ENCODE assay signal across 24 cellular contexts in genomic region chr9:88721528-88722279, GRCh38.
DNase-seq lines count a peak whose midpoint lies in the region; ATAC-seq, FAIRE-seq and TF ChIP-seq lines count a peak whose summit lies in the region.
"Had no signal": no experiment of that assay in that cellular context is flagged by ENCODE, and none has a peak within 500 bp of the region (broad histone marks: within the 10 kb centered on the region; RNA-seq: fewer than 3 reads in every experiment).

No MANE protein-coding gene starts in this region.

- TF ChIP-seq CTCF in K562 (IDR thresholded peaks at IDR 0.05 in 2 of 3, conservative IDR thresholded peaks at IDR 0.05 in 1 of 3; ENCODE audit: insufficient read depth in 2 of 3, low read depth in 1 of 3, low read length in 3 of 3) (no peak), osteoblast (IDR thresholded peaks at IDR 0.05; ENCODE audit: extremely low read depth, low read depth, low read length) (no peak), left lung (IDR thresholded peaks at IDR 0.05) (no peak)

- H2AFZ ChIP-seq in K562 (ENCODE audit: low read depth, low read length): no peak overlapping the region
- H2AFZ ChIP-seq in osteoblast (ENCODE audit: low read length): no peak overlapping the region

- no peak for TF ChIP-seq EP300 in K562 (IDR thresholded peaks at IDR 0.05; ENCODE audit: low read length)

- H3K4me1 ChIP-seq in K562 (replicated peaks in 1 of 2; ENCODE audit: control insufficient read depth in 2 of 2, insufficient read depth in 2 of 2, low read length in 2 of 2): no peaks in the 10 kb centered on the region
- peaks cover 16% of the 10 kb centered on the region for H3K4me1 ChIP-seq in osteoblast (ENCODE audit: insufficient read depth, low read length)
- no peaks in the 10 kb centered on the region for H3K4me1 ChIP-seq in left lung

- no peaks in the 10 kb centered on the region for H3K9me1 ChIP-seq in K562 (ENCODE audit: control insufficient read depth, insufficient read depth, low read length)

- H3K36me3 ChIP-seq in K562 (ENCODE audit: control insufficient read depth, insufficient read depth, low read length) (no peaks in the 10 kb centered on the region), osteoblast (ENCODE audit: insufficient read depth, low read length) (no peaks in the 10 kb centered on the region), left lung (no peaks in the 10 kb centered on the region)
- H3K36me3 ChIP-seq: BLaER1 treated with 17β-estradiol and CSF1 and Interleukin-3, amounts not matched to agents 10 nM and 100 nM had no signal

- H3K79me2 ChIP-seq in K562 (ENCODE audit: control insufficient read depth, insufficient read depth, low read length) (no peaks in the 10 kb centered on the region), osteoblast (ENCODE audit: insufficient read depth, low read length) (no peaks in the 10 kb centered on the region)

- FAIRE-seq in K562 (lab: Jason Lieb, UNC): no peak
- FAIRE-seq: A549, GM12878, GM12892, GM18507 had no signal

- no peak overlapping the region for H3K27ac ChIP-seq in K562 (ENCODE audit: extremely low read depth, low read depth, low read length)
- H3K27ac ChIP-seq in osteoblast (ENCODE audit: low read depth, low read length): peak overlapping the region; percentile 46
- H3K27ac ChIP-seq in left lung: no peak overlapping the region
- H3K27ac ChIP-seq: 22Rv1; A549; BLaER1 treated with 17β-estradiol and CSF1 and Interleukin-3, amounts not matched to agents 10 nM and 100 nM; C4-2B had no signal

- no peak for TF ChIP-seq RAD21 in K562 (CRISPR knock-in tag; conservative IDR thresholded peaks at IDR 0.05 in 1 of 2, IDR thresholded peaks at IDR 0.05 in 1 of 2)

- intact Hi-C loops in K562 (cut with micrococcal nuclease) (no loop called here), left lung (cut with DNase I) (no loop called here)

- BruUV-seq in K562 (replicated peaks; lab: Mats Ljungman, UMichigan): no TSS peak

- ATAC-seq in K562: no peak
- ATAC-seq in left lung: no peak
- no peak for ATAC-seq in HG02678 (IDR thresholded peaks at IDR 0.05; ENCODE audit: unreplicated experiment)
- ATAC-seq: GM12878 had no signal

- no peaks in the 10 kb centered on the region for H3K27me3 ChIP-seq in K562 (ENCODE audit: control insufficient read depth in 2 of 2, insufficient read depth in 2 of 2, low read length in 2 of 2)
- no peaks in the 10 kb centered on the region for H3K27me3 ChIP-seq in osteoblast (ENCODE audit: insufficient read depth, low read length)
- no peaks in the 10 kb centered on the region for H3K27me3 ChIP-seq in left lung
- H3K27me3 ChIP-seq: BLaER1 treated with 17β-estradiol and CSF1 and Interleukin-3, amounts not matched to agents 10 nM and 100 nM had no signal

- H3K9ac ChIP-seq in K562 (ENCODE audit: insufficient read depth in 1 of 2, low read depth in 2 of 2, low read length in 2 of 2): no peak overlapping the region
- H3K9ac ChIP-seq: BLaER1 treated with 17β-estradiol and CSF1 and Interleukin-3, amounts not matched to agents 10 nM and 100 nM had no signal

- H3K4me2 ChIP-seq in K562 (ENCODE audit: insufficient read depth, low read length): no peak overlapping the region
- no peak overlapping the region for H3K4me2 ChIP-seq in osteoblast (ENCODE audit: insufficient read depth, low read length)
- H3K4me2 ChIP-seq: A549 had no signal

- WGBS in K562 (ENCODE audit: insufficient coverage, low coverage, missing lambda C conversion rate): 14% methylated on average over 1 of the region's 1 CpG

- H3K4me3 ChIP-seq in K562 (no peak overlapping the region), osteoblast (ENCODE audit: insufficient read depth, low read length) (no peak overlapping the region), left lung (no peak overlapping the region)
- H3K4me3 ChIP-seq: A549; BLaER1 treated with 17β-estradiol and CSF1 and Interleukin-3, amounts not matched to agents 10 nM and 100 nM; GM12878 had no signal

- CTCF ChIA-PET in K562 (lab: Yijun Ruan, JAX; ENCODE audit: low intra/inter-chr PET ratio): no interaction called here

- POLR2A ChIA-PET in K562 (lab: Yijun Ruan, JAX): interaction anchor here (1.0 kb wide), 1 partner anchor 11 kb away, joined by 3 read pairs; no protein-coding TSS in a partner anchor

- TF ChIP-seq POLR2A in K562 (conservative IDR thresholded peaks at IDR 0.05): no peak

- in situ Hi-C loops in K562 (cut with MboI): no loop called here

- H4K20me1 ChIP-seq in K562 (replicated peaks; ENCODE audit: control insufficient read depth, insufficient read depth, low read length) (no peaks in the 10 kb centered on the region), osteoblast (ENCODE audit: insufficient read depth, low read length) (no peaks in the 10 kb centered on the region)
- H4K20me1 ChIP-seq: BLaER1 treated with 17β-estradiol and CSF1 and Interleukin-3, amounts not matched to agents 10 nM and 100 nM had no signal

- H3K9me3 ChIP-seq in K562 (replicated peaks; ENCODE audit: control insufficient read depth, insufficient read depth, low read depth, low read length) (no peaks in the 10 kb centered on the region), osteoblast (ENCODE audit: low read depth, low read length) (no peaks in the 10 kb centered on the region), left lung (no peaks in the 10 kb centered on the region)
- H3K9me3 ChIP-seq: A549; BLaER1 treated with 17β-estradiol and CSF1 and Interleukin-3, amounts not matched to agents 10 nM and 100 nM had no signal

- peak; percentile 2 for DNase-seq in CD1c-positive myeloid dendritic cell (ENCODE audit: extremely low spot score)
- DNase-seq in K562 (ENCODE audit: extremely low read depth in 1 of 4, low spot score in 3 of 4): no peak
- no peak for DNase-seq in osteoblast (ENCODE audit: insufficient read length, low spot score, missing footprints)
- no peak for DNase-seq in left lung
- DNase-seq: AML-193; CD4-positive, alpha-beta memory T cell; CD4-positive, CD25-positive, alpha-beta regulatory T cell; CD8-positive, alpha-beta memory T cell; COR-L47; DMS 273 treated with DMSO at 0.1 percent for 48 hours; DMS153; DMS53; DMS79; DND-41; EL; GDM1 had no signal

TF ChIP-seq in K562, 482 proteins besides CTCF, POLR2A, EP300 and RAD21 (continues in another document):
- TF ChIP-seq BMI1 (IDR thresholded peaks at IDR 0.05; ENCODE audit: low read length): no peak
- no peak for TF ChIP-seq SUPT5H (IDR thresholded peaks at IDR 0.05)
- TF ChIP-seq RERE (CRISPR knock-in tag; IDR thresholded peaks at IDR 0.05; ENCODE audit: borderline replicate concordance): no peak
- TF ChIP-seq HOXB6 (CRISPR knock-in tag; IDR thresholded peaks at IDR 0.05; ENCODE audit: borderline replicate concordance): no peak
- no peak for TF ChIP-seq MCM5 (IDR thresholded peaks at IDR 0.05; ENCODE audit: low read depth)
- no peak for TF ChIP-seq MIER1 (IDR thresholded peaks at IDR 0.05; ENCODE audit: low read depth)
- no peak for TF ChIP-seq SMARCA4 (IDR thresholded peaks at IDR 0.05)
- TF ChIP-seq BRF2 (IDR thresholded peaks at IDR 0.05; ENCODE audit: borderline replicate concordance, insufficient read depth, insufficient read length): no peak
- TF ChIP-seq SIRT6 (IDR thresholded peaks at IDR 0.05; ENCODE audit: low read depth, low read length): no peak
- peak; percentile 80 for TF ChIP-seq ILK (tag; IDR thresholded peaks at IDR 0.05; ENCODE audit: borderline replicate concordance, low read depth)
- no peak for TF ChIP-seq TSC22D4 (tag; IDR thresholded peaks at IDR 0.05)
- TF ChIP-seq ZFP30 (CRISPR knock-in tag; IDR thresholded peaks at IDR 0.05; ENCODE audit: borderline replicate concordance): no peak
- no peak for TF ChIP-seq E2F3 (CRISPR knock-in tag; IDR thresholded peaks at IDR 0.05)
- no peak for TF ChIP-seq TCF7 (IDR thresholded peaks at IDR 0.05; ENCODE audit: borderline replicate concordance)
